In the genomic region with DNA sequence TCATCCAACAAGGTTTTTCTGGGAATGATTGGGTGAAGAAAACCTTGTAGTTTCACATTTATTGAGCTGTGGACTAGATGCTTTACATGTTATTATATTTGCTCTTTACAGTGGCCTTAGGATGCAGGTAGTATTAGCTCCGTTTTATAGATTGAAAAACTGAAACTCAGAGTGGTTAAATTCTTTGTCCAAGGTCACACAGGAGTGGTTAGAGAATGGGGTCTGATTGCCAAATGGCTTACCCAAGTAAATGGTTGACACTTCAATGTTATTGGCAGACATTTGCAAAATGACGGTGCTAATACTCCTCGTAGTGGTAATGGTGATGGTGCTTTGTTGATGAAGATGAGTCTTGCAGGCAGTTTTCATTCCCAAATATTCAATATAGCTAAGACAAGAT, we compare ENCODE assay signal across 12 cellular contexts. TPM values are rescaled to one million over a fixed set of nuclear protein-coding genes. Genes with fewer than 3 reads are reported as not detected.
A peak's percentile ranks its signal among the peaks of the same experiment; 100 is the strongest.
DNase-seq lines count a peak whose midpoint lies in the region; ATAC-seq and TF ChIP-seq lines count a peak whose summit lies in the region.
"Had no signal": no experiment of that assay in that cellular context is flagged by ENCODE, and none has a peak within 500 bp of the region (broad histone marks: within the 10 kb centered on the region; RNA-seq: fewer than 3 reads in every experiment).

No MANE protein-coding gene starts in this region.

- peak overlapping the region; percentile 93 for H3K4me3 Mint-ChIP-seq in CD4-positive, alpha-beta T cell
- H3K4me3 Mint-ChIP-seq in activated naive CD8-positive, alpha-beta T cell treated with anti-CD3 and anti-CD28 coated beads, Interleukin-2, amount 50 U/mL, for 24 hours, result peak overlapping the region; percentile 94
- peak overlapping the region; percentile 94 for H3K4me3 Mint-ChIP-seq in nephron progenitor cell
- no peak overlapping the region for H3K4me3 Mint-ChIP-seq in CD14-positive monocyte

- H3K4me1 Mint-ChIP-seq in CD4-positive, alpha-beta T cell (ENCODE audit: low read depth), result peaks cover 81% of the 10 kb centered on the region
- H3K4me1 Mint-ChIP-seq in activated naive CD8-positive, alpha-beta T cell treated with anti-CD3 and anti-CD28 coated beads, Interleukin-2, amount 50 U/mL, for 24 hours, result peaks cover 66% of the 10 kb centered on the region
- H3K4me1 Mint-ChIP-seq in nephron progenitor cell, result peaks cover 57% of the 10 kb centered on the region
- H3K4me1 Mint-ChIP-seq in CD14-positive monocyte, result peaks cover 54% of the 10 kb centered on the region

- POLR2A ChIA-PET in CD4-positive, alpha-beta T cell (lab: Charles Lee), result interaction anchor here (0.7 to 6.3 kb wide), 9 partner anchors 11 to 164 kb away, joined by 3 to 97 read pairs (median 5); partner anchors contain the start of genes CBX6, SUN2 and TOMM22

- peaks cover 51% of the 10 kb centered on the region for H3K36me3 Mint-ChIP-seq in CD4-positive, alpha-beta T cell (ENCODE audit: low read depth)
- peaks cover 46% of the 10 kb centered on the region for H3K36me3 Mint-ChIP-seq in activated naive CD8-positive, alpha-beta T cell treated with anti-CD3 and anti-CD28 coated beads, Interleukin-2, amount 50 U/mL, for 24 hours (ENCODE audit: low read depth)
- H3K36me3 Mint-ChIP-seq in nephron progenitor cell (ENCODE audit: low read depth), result peaks cover 18% of the 10 kb centered on the region
- peaks cover 27 to 34% of the 10 kb centered on the region in 2 donors for H3K36me3 Mint-ChIP-seq in CD14-positive monocyte

- H3K27me3 Mint-ChIP-seq in CD4-positive, alpha-beta T cell, result no peaks in the 10 kb centered on the region
- no peaks in the 10 kb centered on the region for H3K27me3 Mint-ChIP-seq in activated naive CD8-positive, alpha-beta T cell treated with anti-CD3 and anti-CD28 coated beads, Interleukin-2, amount 50 U/mL, for 24 hours
- H3K27me3 Mint-ChIP-seq in nephron progenitor cell (ENCODE audit: low read depth, poor library complexity), result no peaks in the 10 kb centered on the region
- peaks cover 0 to 2% (median 0%) of the 10 kb centered on the region in 3 donors for H3K27me3 Mint-ChIP-seq in CD14-positive monocyte (ENCODE audit: low read depth in 3 of 3)

- H3K27ac Mint-ChIP-seq in CD4-positive, alpha-beta T cell, result peak overlapping the region; percentile 83
- no peak overlapping the region for H3K27ac Mint-ChIP-seq in activated naive CD8-positive, alpha-beta T cell treated with anti-CD3 and anti-CD28 coated beads, Interleukin-2, amount 50 U/mL, for 24 hours
- H3K27ac Mint-ChIP-seq in nephron progenitor cell, result no peak overlapping the region
- H3K27ac Mint-ChIP-seq in CD14-positive monocyte, result peak overlapping the region in 3 of 7 donors; percentile 4 to 60 (median 23)

- no peaks in the 10 kb centered on the region for H3K27me3 ChIP-seq in CD4-positive, alpha-beta T cell (ENCODE audit: control insufficient read depth, insufficient read depth, low read length)
- H3K27me3 ChIP-seq in HL-60 (ENCODE audit: insufficient read depth, poor library complexity, severe bottlenecking) (no peaks in the 10 kb centered on the region), left lung (no peaks in the 10 kb centered on the region)
- H3K27me3 ChIP-seq: thyroid gland had no signal

- H3K9me3 ChIP-seq in CD4-positive, alpha-beta T cell (ENCODE audit: control insufficient read depth, low read length), result no peaks in the 10 kb centered on the region
- H3K9me3 ChIP-seq in left lung, result no peaks in the 10 kb centered on the region
- H3K9me3 ChIP-seq: thyroid gland had no signal

- CTCF ChIA-PET in CD4-positive, alpha-beta T cell (lab: Charles Lee), result interaction anchor here (1.0 to 4.1 kb wide), 4 partner anchors 11 to 44 kb away, joined by 3 to 27 read pairs (median 12); partner anchors contain the start of gene TOMM22

- TF ChIP-seq CTCF in CD4-positive, alpha-beta T cell (IDR thresholded peaks at IDR 0.05), result no peak
- TF ChIP-seq CTCF in HL-60 (IDR thresholded peaks at IDR 0.05; ENCODE audit: insufficient read depth, low read length) (no peak), nephron progenitor cell (IDR thresholded peaks at IDR 0.05) (no peak), left lung (IDR thresholded peaks at IDR 0.05) (no peak), CD14-positive monocyte (IDR thresholded peaks at IDR 0.05) (no peak)

- intact Hi-C loops in CD4-positive, alpha-beta T cell (cut with DNase I, micrococcal nuclease), result loop anchor here in 1 of 2 experiments (2.0 to 5.0 kb wide), 2 partner anchors 47 to 84 kb away; partner anchors contain the start of genes DNAL4 and SUN2
- intact Hi-C loops in left ventricle myocardium superior (cut with micrococcal nuclease) (no loop called here), left lung (cut with DNase I) (no loop called here), CD14-positive monocyte (cut with micrococcal nuclease) (loop anchor here (5.0 kb wide), 2 partner anchors 44 to 49 kb away; partner anchors contain the start of gene SUN2 (in 1 of the 2))

- H3K4me3 ChIP-seq in HL-60 (replicated peaks; ENCODE audit: insufficient read depth, low read length) (no peak overlapping the region), left lung (peak overlapping the region in 1 of 2 donors; percentile 98)

- H3K36me3 ChIP-seq in left lung, result peaks cover 0 to 13% of the 10 kb centered on the region in 2 donors
- H3K36me3 ChIP-seq: thyroid gland had no signal

- no peak for ATAC-seq in CD4-positive, alpha-beta T cell (ENCODE audit: poor library complexity)
- no peak for ATAC-seq in activated naive CD8-positive, alpha-beta T cell treated with anti-CD3 and anti-CD28 coated beads, Interleukin-2, amount 50 U/mL, for 24 hours
- no peak for ATAC-seq in left ventricle myocardium superior
- ATAC-seq in left lung, result no peak

- H3K27ac ChIP-seq in CD4-positive, alpha-beta T cell (ENCODE audit: low read depth, low read length), result no peak overlapping the region
- H3K27ac ChIP-seq in HL-60 (replicated peaks) (peak overlapping the region; percentile 17; the same call in 1 of the 2 replicates), left lung (peak overlapping the region in 1 of 2 donors; percentile 20)

- DNase-seq in CD4-positive, alpha-beta T cell, result no peak
- DNase-seq in HL-60 (ENCODE audit: low read depth in 1 of 2, low spot score in 1 of 2), result no peak
- no peak for DNase-seq in activated naive CD8-positive, alpha-beta T cell treated with anti-CD3 and anti-CD28 coated beads, Interleukin-2, amount 50 U/mL, for 24 hours
- DNase-seq in nephron progenitor cell, result no peak
- DNase-seq in left ventricle myocardium superior, result no peak
- DNase-seq in left lung, result no peak
- no peak for DNase-seq in CD14-positive monocyte (ENCODE audit: low spot score)
- DNase-seq in NCI-H146 treated with DMSO at 0.1 percent for 48 hours (lab: John Stamatoyannopoulos, UW; ENCODE audit: unreplicated experiment), result no peak
- DNase-seq: activated naive CD4-positive, alpha-beta T cell treated with anti-CD3 and anti-CD28 coated beads for 36 hours; effector CD4-positive, alpha-beta T cell; stimulated activated CD4-positive, alpha-beta T cell treated with anti-CD3 and anti-CD28 coated beads, Interleukin-4, amount 100 ng/mL, for 1 hour; thyroid gland had no signal

- no peaks in the 10 kb centered on the region for H3K9me3 Mint-ChIP-seq in CD4-positive, alpha-beta T cell
- no peaks in the 10 kb centered on the region for H3K9me3 Mint-ChIP-seq in activated naive CD8-positive, alpha-beta T cell treated with anti-CD3 and anti-CD28 coated beads, Interleukin-2, amount 50 U/mL, for 24 hours
- H3K9me3 Mint-ChIP-seq in nephron progenitor cell, result no peaks in the 10 kb centered on the region
- no peaks in the 10 kb centered on the region for H3K9me3 Mint-ChIP-seq in CD14-positive monocyte
- H3K9me3 Mint-ChIP-seq: activated naive CD4-positive, alpha-beta T cell treated with anti-CD3 and anti-CD28 coated beads for 36 hours had no signal

- H3K4me1 ChIP-seq in left lung, result peaks cover 8 to 65% of the 10 kb centered on the region in 2 donors

RNA-seq across cellular contexts. Expression of gene GTPBP1, which starts 2.2 kb away (rescaled TPM):
- total RNA-seq in CD4-positive, alpha-beta T cell, result 100 to 1,000 TPM; 263 to 272 TPM
- total RNA-seq in left ventricle myocardium superior (36.5 TPM), left lung (10 to 100 TPM; 45.7 to 51.0 TPM)
- polyA plus RNA-seq in CD14-positive monocyte, result 10 to 100 TPM in 1 of 2 donors, 1 to 10 TPM in 1; 6.7 to 12.7 TPM

RNA-seq across cellular contexts. Expression of gene JOSD1, which starts 7.2 kb away (rescaled TPM):
- total RNA-seq in CD4-positive, alpha-beta T cell, result 100 to 1,000 TPM; 303 to 307 TPM
- 17.8 TPM for total RNA-seq in left ventricle myocardium superior
- 10 to 100 TPM; 55.6 to 57.3 TPM for total RNA-seq in left lung
- 1 to 10 TPM; 7.1 to 7.2 TPM for polyA plus RNA-seq in CD14-positive monocyte

RNA-seq across cellular contexts. Expression of gene TOMM22, which starts 26.2 kb away (rescaled TPM):
- total RNA-seq in CD4-positive, alpha-beta T cell, result 10 to 100 TPM; 53.7 to 54.8 TPM
- total RNA-seq in left ventricle myocardium superior, result 65.5 TPM
- 10 to 100 TPM; 54.3 to 67.0 TPM for total RNA-seq in left lung
- polyA plus RNA-seq in CD14-positive monocyte, result 10 to 100 TPM; 58.0 to 71.4 TPM

RNA-seq across cellular contexts. Expression of gene SUN2, which starts 47.8 kb away (rescaled TPM):
- total RNA-seq in CD4-positive, alpha-beta T cell, result 100 to 1,000 TPM; 440 to 453 TPM
- 109 TPM for total RNA-seq in left ventricle myocardium superior
- total RNA-seq in left lung, result 100 to 1,000 TPM in 1 of 2 donors, 10 to 100 TPM in 1; 99.3 to 174 TPM
- polyA plus RNA-seq in CD14-positive monocyte, result 10 to 100 TPM; 95.8 to 97.8 TPM

RNA-seq across cellular contexts. Expression of gene CBY1, which starts 51.5 kb away (rescaled TPM):
- 1 to 10 TPM; 4.6 to 7.6 TPM for total RNA-seq in CD4-positive, alpha-beta T cell
- 32.6 TPM for total RNA-seq in left ventricle myocardium superior
- total RNA-seq in left lung, result 10 to 100 TPM; 24.4 to 36.0 TPM
- polyA plus RNA-seq in CD14-positive monocyte, result 1 to 10 TPM; 1.1 to 1.7 TPM

Comparison
In these comparisons a context has a peak if more than half of its experiments do, and no peak if none do; other contexts are left out.
1. H3K4me3 Mint-ChIP-seq: peak in CD4-positive, alpha-beta T cell (single experiment), activated naive CD8-positive, alpha-beta T cell treated with anti-CD3 and anti-CD28 coated beads, Interleukin-2, amount 50 U/mL, for 24 hours (single experiment) and nephron progenitor cell (single experiment); none in CD14-positive monocyte (0 of 2).
2. RNA of gene JOSD1, which starts 7.2 kb away (total RNA-seq): 303 to 307 TPM in CD4-positive, alpha-beta T cell; 55.6 to 57.3 TPM in left lung and 17.8 TPM in left ventricle myocardium superior (single experiment); every median in the first group is over 4 times any median in the second.
3. intact Hi-C loops: an anchor here in CD14-positive monocyte (5.0 kb wide); none called in left ventricle myocardium superior and left lung.